ENCODE assay signal across 1 cellular context in genomic region chrX:106730385-106730784, GRCh38.
A peak's percentile ranks its signal among the peaks of the same experiment; 100 is the strongest.
TF ChIP-seq lines count a peak whose summit lies in the region.

No MANE protein-coding gene starts in this region.

TF ChIP-seq in HepG2, 621 proteins besides CTCF, POLR2A, EP300 and RAD21:
- 0 out of 2 replicates have a peak, but pooled peaks have one; percentile 17 for TF ChIP-seq THAP11 (CRISPR knock-in tag; IDR thresholded peaks at IDR 0.05)
- TF ChIP-seq ZNF331 (CRISPR knock-in tag; IDR thresholded peaks at IDR 0.05) = no peak
- no peak for TF ChIP-seq ELF3 (CRISPR knock-in tag; IDR thresholded peaks at IDR 0.05)
- peak; percentile 11; the same call in 1 of the 2 replicates for TF ChIP-seq SMC3 (IDR thresholded peaks at IDR 0.05; ENCODE audit: low read length)
- TF ChIP-seq CEBPG (CRISPR knock-in tag; IDR thresholded peaks at IDR 0.05) = peak; percentile 97
- no peak for TF ChIP-seq CC2D1A (CRISPR knock-in tag; IDR thresholded peaks at IDR 0.05)
- TF ChIP-seq SAP130 (CRISPR knock-in tag; IDR thresholded peaks at IDR 0.05; ENCODE audit: low read depth) = peak; percentile 52; the same call in 1 of the 2 replicates
- TF ChIP-seq ATF4 (CRISPR knock-in tag; IDR thresholded peaks at IDR 0.05) = peak in 1 of 2 experiments; percentile 93; a peak in 2 of 4 replicates
- peak; percentile 33; the same call in 1 of the 2 replicates for TF ChIP-seq FOXA3 (CRISPR knock-in tag; IDR thresholded peaks at IDR 0.05)
- peak; percentile 62; the same call in 1 of the 2 replicates for TF ChIP-seq ZNF614 (CRISPR knock-in tag; IDR thresholded peaks at IDR 0.05; ENCODE audit: borderline replicate concordance)
- no peak for TF ChIP-seq ZNF775 (CRISPR knock-in tag; IDR thresholded peaks at IDR 0.05; ENCODE audit: borderline replicate concordance)
- peak; percentile 23; the same call in 1 of the 2 replicates for TF ChIP-seq SALL1 (CRISPR knock-in tag; IDR thresholded peaks at IDR 0.05)
- no peak for TF ChIP-seq ZBTB44 (CRISPR knock-in tag; IDR thresholded peaks at IDR 0.05)
- TF ChIP-seq ESRRA (CRISPR knock-in tag; IDR thresholded peaks at IDR 0.05; ENCODE audit: low read depth) = no peak
- TF ChIP-seq MAX (IDR thresholded peaks at IDR 0.05) = 0 out of 2 replicates have a peak, but pooled peaks have one; percentile 20
- no peak for TF ChIP-seq ZFY (CRISPR knock-in tag; IDR thresholded peaks at IDR 0.05)
- peak; percentile 47; the same call in 1 of the 2 replicates for TF ChIP-seq KMT2A (CRISPR knock-in tag; IDR thresholded peaks at IDR 0.05)
- TF ChIP-seq CEBPB (IDR thresholded peaks at IDR 0.05; ENCODE audit: borderline replicate concordance, low read depth, low read length) = peak; percentile 97
- no peak for TF ChIP-seq NFRKB (IDR thresholded peaks at IDR 0.05)
- TF ChIP-seq ZNF800 (CRISPR knock-in tag; IDR thresholded peaks at IDR 0.05) = no peak
- TF ChIP-seq GATAD2A (CRISPR knock-in tag; IDR thresholded peaks at IDR 0.05) = peak; percentile 56
- no peak for TF ChIP-seq MATR3 (CRISPR knock-in tag; IDR thresholded peaks at IDR 0.05)
- no peak for TF ChIP-seq SP4 (CRISPR knock-in tag; IDR thresholded peaks at IDR 0.05)
- TF ChIP-seq ZNF180 (CRISPR knock-in tag; IDR thresholded peaks at IDR 0.05; ENCODE audit: borderline replicate concordance, low read depth) = no peak
- peak; percentile 35 for TF ChIP-seq ARID5B (CRISPR knock-in tag; IDR thresholded peaks at IDR 0.05)
- TF ChIP-seq RARA (CRISPR knock-in tag; IDR thresholded peaks at IDR 0.05) = 0 out of 2 replicates have a peak, but pooled peaks have one; percentile 11
- no peak for TF ChIP-seq ZNF503 (CRISPR knock-in tag; IDR thresholded peaks at IDR 0.05)
